8 cellular contexts compared by ENCODE assay signal in genomic region chr6:30103630-30104179, GRCh38. TPM values are rescaled to one million over a fixed set of nuclear protein-coding genes. Genes with fewer than 3 reads are reported as not detected.
DNase-seq lines count a peak whose midpoint lies in the region; ATAC-seq, FAIRE-seq and TF ChIP-seq lines count a peak whose summit lies in the region.

No MANE protein-coding gene starts in this region.

- intact Hi-C loops in activated T-helper 1 cell treated with anti-CD3 and anti-CD28 coated beads, Interleukin-12 subunit alpha, Interleukin-12 subunit beta, Interleukin-2, Interleukin-4 antibody, amounts not matched to agents 30 ng/mL and 10 ng/mL and 1 ng/mL, durations not matched to agents 14 hours and 24 hours and 36 hours (cut with micrococcal nuclease): loop anchor here (1.0 to 5.0 kb wide), 8 partner anchors 28 to 349 kb away; partner anchors contain the start of genes PPP1R11, RPP21 and TRIM26

- CTCF ChIA-PET in activated CD8-positive, alpha-beta memory T cell treated with anti-CD3 and anti-CD28 coated beads, Interleukin-2, amount 10 ng/mL, durations not matched to agents 7 days and 5 days (lab: Charles Lee): interaction anchor here (0.6 to 5.6 kb wide), 33 partner anchors 8 to 296 kb away, joined by 3 to 234 read pairs (median 5); partner anchors contain the start of genes POLR1H, PPP1R11, RNF39 and TRIM26

- no peak overlapping the region for H3K27ac ChIP-seq in keratinocyte (ENCODE audit: control insufficient read depth, insufficient read depth, low read length)
- no peak overlapping the region for H3K27ac ChIP-seq in stomach smooth muscle (ENCODE audit: low read length)

- dilution Hi-C loops in keratinocyte (cut with MboI; ENCODE audit: extremely low pct_ligation_motif_present, low sequenced_read_pairs): no loop called here

- H3K79me2 ChIP-seq in keratinocyte (ENCODE audit: control insufficient read depth, insufficient read depth, low read length): no peaks in the 10 kb centered on the region

- peak in 1 of 3 experiments; percentile 29 for TF ChIP-seq CTCF in keratinocyte (optimal IDR thresholded peaks at IDR 0.05 in 1 of 3, IDR thresholded peaks at IDR 0.05 in 1 of 3, conservative IDR thresholded peaks at IDR 0.05 in 1 of 3; ENCODE audit: extremely low read depth in 1 of 3, insufficient read depth in 2 of 3, low read length in 3 of 3)

- H3K27me3 ChIP-seq in keratinocyte (ENCODE audit: control insufficient read depth, extremely low read depth, insufficient read depth, low read length): no peaks in the 10 kb centered on the region
- peaks cover 34 to 40% of the 10 kb centered on the region in 2 donors for H3K27me3 ChIP-seq in stomach smooth muscle (ENCODE audit: control insufficient read depth in 1 of 2, insufficient read depth in 2 of 2, low read length in 2 of 2)

- H3K27me3 Mint-ChIP-seq in activated CD8-positive, alpha-beta memory T cell treated with anti-CD3 and anti-CD28 coated beads, Interleukin-2, amount 10 ng/mL, durations not matched to agents 7 days and 5 days: peaks cover 63% of the 10 kb centered on the region
- peaks cover 53% of the 10 kb centered on the region for H3K27me3 Mint-ChIP-seq in activated T-helper 1 cell treated with anti-CD3 and anti-CD28 coated beads, Interleukin-12 subunit alpha, Interleukin-12 subunit beta, Interleukin-2, Interleukin-4 antibody, amounts not matched to agents 30 ng/mL and 10 ng/mL and 1 ng/mL, durations not matched to agents 14 hours and 24 hours and 36 hours (ENCODE audit: insufficient read depth)

- no peaks in the 10 kb centered on the region for H3K9me3 ChIP-seq in keratinocyte (ENCODE audit: control insufficient read depth, low read depth, low read length)
- H3K9me3 ChIP-seq in stomach smooth muscle (ENCODE audit: control insufficient read depth in 2 of 2, low read length in 2 of 2): no peaks in the 10 kb centered on the region

- H3K27ac Mint-ChIP-seq in activated CD8-positive, alpha-beta memory T cell treated with anti-CD3 and anti-CD28 coated beads, Interleukin-2, amount 10 ng/mL, durations not matched to agents 7 days and 5 days: no peak overlapping the region
- no peak overlapping the region for H3K27ac Mint-ChIP-seq in activated T-helper 1 cell treated with anti-CD3 and anti-CD28 coated beads, Interleukin-12 subunit alpha, Interleukin-12 subunit beta, Interleukin-2, Interleukin-4 antibody, amounts not matched to agents 30 ng/mL and 10 ng/mL and 1 ng/mL, durations not matched to agents 14 hours and 24 hours and 36 hours

- H3K4me3 Mint-ChIP-seq in activated CD8-positive, alpha-beta memory T cell treated with anti-CD3 and anti-CD28 coated beads, Interleukin-2, amount 10 ng/mL, durations not matched to agents 7 days and 5 days: peak overlapping the region; percentile 62
- H3K4me3 Mint-ChIP-seq in activated T-helper 1 cell treated with anti-CD3 and anti-CD28 coated beads, Interleukin-12 subunit alpha, Interleukin-12 subunit beta, Interleukin-2, Interleukin-4 antibody, amounts not matched to agents 30 ng/mL and 10 ng/mL and 1 ng/mL, durations not matched to agents 14 hours and 24 hours and 36 hours: peak overlapping the region; percentile 82

- no peak for DNase-seq in activated CD8-positive, alpha-beta memory T cell treated with anti-CD3 and anti-CD28 coated beads, Interleukin-2, amount 10 ng/mL, durations not matched to agents 7 days and 5 days
- no peak for DNase-seq in activated CD8-positive, alpha-beta memory T cell treated with anti-CD3 and anti-CD28 coated beads for 24 hours
- DNase-seq in activated T-helper 1 cell treated with anti-CD3 and anti-CD28 coated beads, Interleukin-12 subunit alpha, Interleukin-12 subunit beta, Interleukin-2, Interleukin-4 antibody, amounts not matched to agents 30 ng/mL and 10 ng/mL and 1 ng/mL, durations not matched to agents 14 hours and 24 hours and 36 hours (ENCODE audit: low spot score): no peak
- DNase-seq in keratinocyte (ENCODE audit: low read depth, low spot score) (no peak), NCI-H2196 treated with DMSO at 0.1 percent for 48 hours (lab: John Stamatoyannopoulos, UW; ENCODE audit: unreplicated experiment) (no peak), OCI-M2 (lab: John Stamatoyannopoulos, UW; ENCODE audit: unreplicated experiment) (no peak), activated gamma-delta T cell treated with Interleukin-2 at 50 U/mL for 16 hours (no peak)

- peak overlapping the region; percentile 17 for H3K9ac ChIP-seq in keratinocyte (ENCODE audit: control insufficient read depth, extremely low read depth, insufficient read depth, low read length)
- peak overlapping the region; percentile 40 to 51 for H3K9ac ChIP-seq in stomach smooth muscle (ENCODE audit: low read length in 2 of 2)

- H2AFZ ChIP-seq in keratinocyte (ENCODE audit: control insufficient read depth, low read length): peak overlapping the region; percentile 92

- H3K9me3 Mint-ChIP-seq in activated CD8-positive, alpha-beta memory T cell treated with anti-CD3 and anti-CD28 coated beads, Interleukin-2, amount 10 ng/mL, durations not matched to agents 7 days and 5 days (ENCODE audit: low read depth): no peaks in the 10 kb centered on the region
- no peaks in the 10 kb centered on the region for H3K9me3 Mint-ChIP-seq in activated T-helper 1 cell treated with anti-CD3 and anti-CD28 coated beads, Interleukin-12 subunit alpha, Interleukin-12 subunit beta, Interleukin-2, Interleukin-4 antibody, amounts not matched to agents 30 ng/mL and 10 ng/mL and 1 ng/mL, durations not matched to agents 14 hours and 24 hours and 36 hours

- H4K20me1 ChIP-seq in keratinocyte (ENCODE audit: control insufficient read depth, extremely low read depth, insufficient read depth, low read length): no peaks in the 10 kb centered on the region

- no peak for ATAC-seq in activated CD8-positive, alpha-beta memory T cell treated with anti-CD3 and anti-CD28 coated beads, Interleukin-2, amount 10 ng/mL, durations not matched to agents 7 days and 5 days

- H3K4me1 Mint-ChIP-seq in activated CD8-positive, alpha-beta memory T cell treated with anti-CD3 and anti-CD28 coated beads, Interleukin-2, amount 10 ng/mL, durations not matched to agents 7 days and 5 days: peaks cover 37% of the 10 kb centered on the region
- H3K4me1 Mint-ChIP-seq in activated T-helper 1 cell treated with anti-CD3 and anti-CD28 coated beads, Interleukin-12 subunit alpha, Interleukin-12 subunit beta, Interleukin-2, Interleukin-4 antibody, amounts not matched to agents 30 ng/mL and 10 ng/mL and 1 ng/mL, durations not matched to agents 14 hours and 24 hours and 36 hours (ENCODE audit: low read depth): peaks cover 38% of the 10 kb centered on the region

- H3K4me3 ChIP-seq in keratinocyte (ENCODE audit: control insufficient read depth in 2 of 3, extremely low read depth in 1 of 3, insufficient read depth in 2 of 3, low read depth in 1 of 3, low read length in 3 of 3): peak overlapping the region; percentile 29 to 63 (median 52)
- peak overlapping the region; percentile 76 to 77 for H3K4me3 ChIP-seq in stomach smooth muscle (ENCODE audit: low read length in 2 of 2)

- H3K4me1 ChIP-seq in keratinocyte (ENCODE audit: control insufficient read depth, extremely low read depth, insufficient read depth, low read length) (peaks cover 34% of the 10 kb centered on the region), stomach smooth muscle (ENCODE audit: control insufficient read depth, insufficient read depth, low read length) (peaks cover 33% of the 10 kb centered on the region)

- no peak for FAIRE-seq in keratinocyte (lab: Jason Lieb, UNC)

- peak overlapping the region; percentile 99 for H3K4me2 ChIP-seq in keratinocyte (ENCODE audit: control insufficient read depth, extremely low read depth, insufficient read depth, low read depth, low read length)

- no peaks in the 10 kb centered on the region for H3K36me3 ChIP-seq in keratinocyte (ENCODE audit: control insufficient read depth in 2 of 2, extremely low read depth in 1 of 2, insufficient read depth in 2 of 2, low read length in 2 of 2)
- no peaks in the 10 kb centered on the region for H3K36me3 ChIP-seq in stomach smooth muscle (ENCODE audit: control insufficient read depth in 2 of 2, insufficient read depth in 2 of 2, low read length in 2 of 2)

- no peaks in the 10 kb centered on the region for H3K9me1 ChIP-seq in keratinocyte (ENCODE audit: control insufficient read depth, extremely low read depth, insufficient read depth, low read length)

- no peaks in the 10 kb centered on the region for H3K36me3 Mint-ChIP-seq in activated CD8-positive, alpha-beta memory T cell treated with anti-CD3 and anti-CD28 coated beads, Interleukin-2, amount 10 ng/mL, durations not matched to agents 7 days and 5 days
- peaks cover 3% of the 10 kb centered on the region for H3K36me3 Mint-ChIP-seq in activated T-helper 1 cell treated with anti-CD3 and anti-CD28 coated beads, Interleukin-12 subunit alpha, Interleukin-12 subunit beta, Interleukin-2, Interleukin-4 antibody, amounts not matched to agents 30 ng/mL and 10 ng/mL and 1 ng/mL, durations not matched to agents 14 hours and 24 hours and 36 hours (ENCODE audit: low read depth)

RNA-seq across cellular contexts. Expression of gene TRIM31, which starts 9.2 kb away (rescaled TPM):
- not detected for total RNA-seq in activated CD8-positive, alpha-beta memory T cell treated with anti-CD3 and anti-CD28 coated beads, Interleukin-2, amount 10 ng/mL, durations not matched to agents 7 days and 5 days
- not detected in 2 replicates for total RNA-seq in activated T-helper 1 cell treated with anti-CD3 and anti-CD28 coated beads, Interleukin-12 subunit alpha, Interleukin-12 subunit beta, Interleukin-2, Interleukin-4 antibody, amounts not matched to agents 30 ng/mL and 10 ng/mL and 1 ng/mL, durations not matched to agents 14 hours and 24 hours and 36 hours
- 0.06 TPM in 1 of 3 replicates, not detected in the others for polyA plus RNA-seq in keratinocyte
- not detected for polyA plus RNA-seq in keratinocyte (2011; ENCODE audit: low read depth)
- polyA plus RNA-seq in keratinocyte (2011; cell fraction: cytosol; rRNA removed): 0.05 TPM in 2 replicates
- 0.08 TPM in 1 of 2 replicates, not detected in the other for polyA plus RNA-seq in keratinocyte (2011; cell fraction: nucleus; rRNA removed)
- 0.18 and 2.5 TPM in 2 replicates for polyA plus RNA-seq in keratinocyte (2012; ENCODE audit: low replicate concordance)
- not detected in 3 replicates for polyA minus RNA-seq in keratinocyte
- polyA minus RNA-seq in keratinocyte (2011; cell fraction: cytosol; rRNA and poly(A)+ RNA removed): not detected
- not detected in 2 replicates for polyA minus RNA-seq in keratinocyte (2011; cell fraction: nucleus; rRNA and poly(A)+ RNA removed)

RNA-seq across cellular contexts. Expression of gene RNF39, which starts 28.1 kb away (rescaled TPM):
- not detected for total RNA-seq in activated CD8-positive, alpha-beta memory T cell treated with anti-CD3 and anti-CD28 coated beads, Interleukin-2, amount 10 ng/mL, durations not matched to agents 7 days and 5 days
- total RNA-seq in activated T-helper 1 cell treated with anti-CD3 and anti-CD28 coated beads, Interleukin-12 subunit alpha, Interleukin-12 subunit beta, Interleukin-2, Interleukin-4 antibody, amounts not matched to agents 30 ng/mL and 10 ng/mL and 1 ng/mL, durations not matched to agents 14 hours and 24 hours and 36 hours: not detected in 2 replicates
- 2.8 to 4.4 TPM (median 4.2 TPM) in 3 replicates for polyA plus RNA-seq in keratinocyte
- 18.5 TPM for polyA plus RNA-seq in keratinocyte (2011; ENCODE audit: low read depth)
- polyA plus RNA-seq in keratinocyte (2011; cell fraction: cytosol; rRNA removed): 2.7 and 3.5 TPM in 2 replicates
- polyA plus RNA-seq in keratinocyte (2011; cell fraction: nucleus; rRNA removed): 5.8 and 5.9 TPM in 2 replicates
- 2.6 and 132 TPM in 2 replicates for polyA plus RNA-seq in keratinocyte (2012; ENCODE audit: low replicate concordance)
- polyA minus RNA-seq in keratinocyte: 0.93 to 2.5 TPM (median 1.8 TPM) in 3 replicates
- 4.2 TPM for polyA minus RNA-seq in keratinocyte (2011; cell fraction: cytosol; rRNA and poly(A)+ RNA removed)
- 1.8 and 3.2 TPM in 2 replicates for polyA minus RNA-seq in keratinocyte (2011; cell fraction: nucleus; rRNA and poly(A)+ RNA removed)

RNA-seq across cellular contexts. Expression of gene TRIM40, which starts 32.2 kb away (rescaled TPM):
- total RNA-seq in activated CD8-positive, alpha-beta memory T cell treated with anti-CD3 and anti-CD28 coated beads, Interleukin-2, amount 10 ng/mL, durations not matched to agents 7 days and 5 days: not detected
- total RNA-seq in activated T-helper 1 cell treated with anti-CD3 and anti-CD28 coated beads, Interleukin-12 subunit alpha, Interleukin-12 subunit beta, Interleukin-2, Interleukin-4 antibody, amounts not matched to agents 30 ng/mL and 10 ng/mL and 1 ng/mL, durations not matched to agents 14 hours and 24 hours and 36 hours: not detected in 2 replicates
- polyA plus RNA-seq in keratinocyte: not detected in 3 replicates
- not detected for polyA plus RNA-seq in keratinocyte (2011; ENCODE audit: low read depth)
- not detected in 2 replicates for polyA plus RNA-seq in keratinocyte (2011; cell fraction: cytosol; rRNA removed)
- not detected in 2 replicates for polyA plus RNA-seq in keratinocyte (2011; cell fraction: nucleus; rRNA removed)
- not detected in 2 replicates for polyA plus RNA-seq in keratinocyte (2012; ENCODE audit: low replicate concordance)
- not detected in 3 replicates for polyA minus RNA-seq in keratinocyte
- polyA minus RNA-seq in keratinocyte (2011; cell fraction: cytosol; rRNA and poly(A)+ RNA removed): not detected
- not detected in 2 replicates for polyA minus RNA-seq in keratinocyte (2011; cell fraction: nucleus; rRNA and poly(A)+ RNA removed)

RNA-seq across cellular contexts. Expression of gene PPP1R11, which starts 36.7 kb away (rescaled TPM):
- 10 to 100 TPM; 49.5 to 50.4 TPM for total RNA-seq in activated CD8-positive, alpha-beta memory T cell treated with anti-CD3 and anti-CD28 coated beads, Interleukin-2, amount 10 ng/mL, durations not matched to agents 7 days and 5 days
- 69.8 and 71.0 TPM in 2 replicates for total RNA-seq in activated T-helper 1 cell treated with anti-CD3 and anti-CD28 coated beads, Interleukin-12 subunit alpha, Interleukin-12 subunit beta, Interleukin-2, Interleukin-4 antibody, amounts not matched to agents 30 ng/mL and 10 ng/mL and 1 ng/mL, durations not matched to agents 14 hours and 24 hours and 36 hours
- polyA plus RNA-seq in keratinocyte: 51.5 to 58.0 TPM (median 54.9 TPM) in 3 replicates
- 16.2 TPM for polyA plus RNA-seq in keratinocyte (2011; ENCODE audit: low read depth)
- 49.3 and 77.1 TPM in 2 replicates for polyA plus RNA-seq in keratinocyte (2011; cell fraction: cytosol; rRNA removed)
- 30.4 and 30.8 TPM in 2 replicates for polyA plus RNA-seq in keratinocyte (2011; cell fraction: nucleus; rRNA removed)
- polyA plus RNA-seq in keratinocyte (2012; ENCODE audit: low replicate concordance): 36.9 and 42.5 TPM in 2 replicates
- polyA minus RNA-seq in keratinocyte: 30.0 to 39.5 TPM (median 37.5 TPM) in 3 replicates
- 26.7 TPM for polyA minus RNA-seq in keratinocyte (2011; cell fraction: cytosol; rRNA and poly(A)+ RNA removed)
- 4.2 and 9.7 TPM in 2 replicates for polyA minus RNA-seq in keratinocyte (2011; cell fraction: nucleus; rRNA and poly(A)+ RNA removed)

RNA-seq across cellular contexts. Expression of gene POLR1H, which starts 42.6 kb away (rescaled TPM):
- 10 to 100 TPM; 49.6 to 53.8 TPM for total RNA-seq in activated CD8-positive, alpha-beta memory T cell treated with anti-CD3 and anti-CD28 coated beads, Interleukin-2, amount 10 ng/mL, durations not matched to agents 7 days and 5 days
- 79.7 and 82.7 TPM in 2 replicates for total RNA-seq in activated T-helper 1 cell treated with anti-CD3 and anti-CD28 coated beads, Interleukin-12 subunit alpha, Interleukin-12 subunit beta, Interleukin-2, Interleukin-4 antibody, amounts not matched to agents 30 ng/mL and 10 ng/mL and 1 ng/mL, durations not matched to agents 14 hours and 24 hours and 36 hours
- 27.9 to 28.8 TPM (median 28.7 TPM) in 3 replicates for polyA plus RNA-seq in keratinocyte
- polyA plus RNA-seq in keratinocyte (2011; ENCODE audit: low read depth): 13.7 TPM
- polyA plus RNA-seq in keratinocyte (2011; cell fraction: cytosol; rRNA removed): 20.3 and 21.4 TPM in 2 replicates
- polyA plus RNA-seq in keratinocyte (2011; cell fraction: nucleus; rRNA removed): 18.0 and 19.3 TPM in 2 replicates
- 28.2 and 36.9 TPM in 2 replicates for polyA plus RNA-seq in keratinocyte (2012; ENCODE audit: low replicate concordance)
- polyA minus RNA-seq in keratinocyte: 12.7 to 21.2 TPM (median 15.1 TPM) in 3 replicates
- 8.4 TPM for polyA minus RNA-seq in keratinocyte (2011; cell fraction: cytosol; rRNA and poly(A)+ RNA removed)
- polyA minus RNA-seq in keratinocyte (2011; cell fraction: nucleus; rRNA and poly(A)+ RNA removed): 2.8 and 3.4 TPM in 2 replicates
